8 cellular contexts compared by ENCODE assay signal in genomic region chr5:180649297-180650039, GRCh38. TPM values are rescaled to one million over a fixed set of nuclear protein-coding genes. Genes with fewer than 3 reads are reported as not detected.
DNase-seq lines count a peak whose midpoint lies in the region; ATAC-seq, FAIRE-seq and TF ChIP-seq lines count a peak whose summit lies in the region.

TSS of gene FLT4 (minus strand) at chr5:180649600. CDS start at chr5:180649545, 55 bp downstream.

- DNase-seq in HepG2 (ENCODE audit: low spot score) (no peak), dermis blood vessel endothelial cell (peak; percentile 31), mucosa of gallbladder (ENCODE audit: low spot score) (no peak), AML-193 (lab: John Stamatoyannopoulos, UW) (no peak), NCI-H2107 treated with DMSO at 0.1 percent for 48 hours (lab: John Stamatoyannopoulos, UW; ENCODE audit: unreplicated experiment) (no peak)
- DNase-seq in stimulated activated CD4-positive, alpha-beta T cell treated with anti-CD3 and anti-CD28 coated beads, Interleukin-12 subunit alpha, Interleukin-12 subunit beta, amount 100 ng/mL, for 4 hours, result no peak
- no peak for DNase-seq in stimulated activated CD4-positive, alpha-beta T cell treated with anti-CD3 and anti-CD28 coated beads, Interleukin-4, amount 100 ng/mL, for 24 hours

- POLR2A ChIA-PET in HepG2 (lab: Yijun Ruan, JAX), result no interaction called here

- H2AFZ ChIP-seq in HepG2 (ENCODE audit: low read length), result no peak within 1 kb of the TSS

- peak within 1 kb of the TSS in 2 of 3 donors; percentile 26 to 48 for H3K4me3 ChIP-seq in liver (ENCODE audit: low read depth in 1 of 3, low read length in 3 of 3)
- H3K4me3 ChIP-seq in HepG2 (replicated peaks in 1 of 3; ENCODE audit: insufficient read depth in 1 of 3, low read depth in 2 of 3, low read length in 3 of 3), result no peak within 1 kb of the TSS

- CTCF ChIA-PET in HepG2 (lab: Yijun Ruan, JAX; ENCODE audit: low intra/inter-chr PET ratio, low total read pairs), result no interaction called here

- H3K4me2 ChIP-seq in HepG2 (ENCODE audit: low read depth, low read length), result no peak within 1 kb of the TSS

- H3K9me3 ChIP-seq in liver (ENCODE audit: control insufficient read depth in 4 of 4, low read length in 3 of 4) (no peaks in the 10 kb centered on the region), HepG2 (ENCODE audit: low read length) (no peaks in the 10 kb centered on the region)

- no peak for ATAC-seq in HepG2

- no peak for FAIRE-seq in HepG2 (lab: Jason Lieb, UNC)

- in situ Hi-C loops in HepG2 (cut with HindIII; ENCODE audit: extremely low pct_ligation_motif_present, low pct_unique_long_range_greater_than_20kb), result no loop called here

- TF ChIP-seq CTCF in liver (IDR thresholded peaks at IDR 0.05; ENCODE audit: low read depth, low read length, missing input control) (no peak), HepG2 (CRISPR knock-in tag; IDR thresholded peaks at IDR 0.05) (no peak)

- H3K4me1 ChIP-seq in liver (ENCODE audit: control insufficient read depth in 4 of 4, insufficient read depth in 4 of 4, low read length in 3 of 4) (peaks cover 2 to 15% (median 8%) of the 10 kb centered on the region in 4 donors), HepG2 (ENCODE audit: insufficient read depth, low read length) (no peaks in the 10 kb centered on the region)

- peak within 1 kb of the TSS; percentile 12 to 31 for H3K27ac ChIP-seq in liver (ENCODE audit: low read depth in 1 of 2, low read length in 2 of 2)
- no peak within 1 kb of the TSS for H3K27ac ChIP-seq in HepG2 (ENCODE audit: extremely low read length, insufficient read depth, low read length)

- no peaks in the 10 kb centered on the region for H3K79me2 ChIP-seq in HepG2 (ENCODE audit: insufficient read depth, low read length)

- WGBS in liver, result 3% methylated on average over 89 of the region's 89 CpGs
- 52% methylated on average over 14 of the region's 89 CpGs for WGBS in HepG2 (ENCODE audit: low lambda C conversion rate)

- TF ChIP-seq RAD21 in liver (IDR thresholded peaks at IDR 0.05) (no peak), HepG2 (CRISPR knock-in tag; IDR thresholded peaks at IDR 0.05) (no peak)

- H3K9ac ChIP-seq in liver (ENCODE audit: low read depth in 1 of 2, low read length in 2 of 2) (no peak within 1 kb of the TSS), HepG2 (ENCODE audit: insufficient read depth, low read depth, low read length) (no peak within 1 kb of the TSS)

- intact Hi-C loops in HepG2 (cut with micrococcal nuclease; ENCODE audit: unreplicated experiment), result no loop called here

- peaks cover 0 to 3% (median 2%) of the 10 kb centered on the region in 4 donors for H3K27me3 ChIP-seq in liver (ENCODE audit: control insufficient read depth in 4 of 4, insufficient read depth in 4 of 4, low read length in 3 of 4)
- peaks cover 10 to 69% of the 10 kb centered on the region in 2 experiments for H3K27me3 ChIP-seq in HepG2 (ENCODE audit: control insufficient read depth in 1 of 2, insufficient read depth in 2 of 2, low read length in 2 of 2)

- H3K36me3 ChIP-seq in liver (ENCODE audit: control insufficient read depth in 4 of 4, insufficient read depth in 3 of 4, low read depth in 1 of 4, low read length in 3 of 4), result no peaks in the 10 kb centered on the region
- H3K36me3 ChIP-seq in HepG2 (replicated peaks in 1 of 2; ENCODE audit: control insufficient read depth in 1 of 2, insufficient read depth in 2 of 2, low read length in 2 of 2), result no peaks in the 10 kb centered on the region

- BruUV-seq in HepG2 (replicated peaks; lab: Mats Ljungman, UMichigan), result no TSS peak

- TF ChIP-seq EP300 in HepG2 (IDR thresholded peaks at IDR 0.05; ENCODE audit: low read depth in 2 of 2, low read length in 2 of 2) (no peak), HepG2 (CRISPR knock-in tag; IDR thresholded peaks at IDR 0.05; ENCODE audit: borderline replicate concordance) (no peak)

- TF ChIP-seq POLR2A in HepG2 (IDR thresholded peaks at IDR 0.05; ENCODE audit: insufficient read depth in 1 of 2, low read depth in 2 of 2, low read length in 2 of 2), result no peak

- H4K20me1 ChIP-seq in HepG2 (ENCODE audit: insufficient read depth, low read length), result peaks cover 4% of the 10 kb centered on the region; the same call in 1 of the 2 replicates

TF ChIP-seq in liver, 16 proteins besides CTCF, POLR2A, EP300 and RAD21 (continues in another document):
- TF ChIP-seq NR2F2 (IDR thresholded peaks at IDR 0.05), result no peak
- no peak for TF ChIP-seq HNF4G (IDR thresholded peaks at IDR 0.05)
- no peak for TF ChIP-seq JUND (IDR thresholded peaks at IDR 0.05)
- TF ChIP-seq YY1 (IDR thresholded peaks at IDR 0.05), result no peak

TF ChIP-seq in HepG2, 621 proteins besides CTCF, POLR2A, EP300 and RAD21 (continues in another document):
- no peak for TF ChIP-seq DMAP1 (CRISPR knock-in tag; IDR thresholded peaks at IDR 0.05)
- no peak for TF ChIP-seq IRF2 (CRISPR knock-in tag; IDR thresholded peaks at IDR 0.05)
- no peak for TF ChIP-seq ATF6 (CRISPR knock-in tag; conservative IDR thresholded peaks at IDR 0.05)
- no peak for TF ChIP-seq SKIL (CRISPR knock-in tag; IDR thresholded peaks at IDR 0.05; ENCODE audit: borderline replicate concordance)
- TF ChIP-seq DR1 (CRISPR knock-in tag; IDR thresholded peaks at IDR 0.05), result no peak
- no peak for TF ChIP-seq ZNF292 (CRISPR knock-in tag; IDR thresholded peaks at IDR 0.05; ENCODE audit: borderline replicate concordance, low read depth)
- no peak for TF ChIP-seq CERS6 (CRISPR knock-in tag; IDR thresholded peaks at IDR 0.05)
- no peak for TF ChIP-seq ZFP82 (CRISPR knock-in tag; IDR thresholded peaks at IDR 0.05; ENCODE audit: borderline replicate concordance)

RNA-seq across cellular contexts. Expression of gene FLT4, which starts in this region (rescaled TPM):
- total RNA-seq in liver (10 to 100 TPM in 1 of 2 donors, 1 to 10 TPM in 1; 8.7 to 19.9 TPM), HepG2 (2016; rRNA removed; fragmentation: Illumina TruSeq; extraction: Trizol) (not detected in 2 replicates), dermis blood vessel endothelial cell (341 and 471 TPM in 2 replicates), mucosa of gallbladder (11.1 TPM)
- polyA plus RNA-seq in liver (1 to 10 TPM; 2.0 to 6.5 TPM), HepG2 (2011; rRNA removed) (not detected in 2 replicates)
- not detected in 2 replicates for total RNA-seq in HepG2 (2016; cell fraction: cytosol; rRNA removed; fragmentation: Illumina TruSeq; extraction: Trizol; ENCODE audit: low read depth)
- total RNA-seq in HepG2 (2016; cell fraction: insoluble cytoplasmic fraction; rRNA removed; fragmentation: Illumina TruSeq; extraction: Trizol), result not detected in 2 replicates
- total RNA-seq in HepG2 (2016; cell fraction: membrane; rRNA removed; fragmentation: Illumina TruSeq; extraction: Trizol), result not detected in 2 replicates
- not detected in 2 replicates for total RNA-seq in HepG2 (2016; cell fraction: nucleus; rRNA removed; fragmentation: Illumina TruSeq; extraction: Trizol)
- polyA plus RNA-seq in HepG2 (2011; cell fraction: cytosol; rRNA removed), result 0.01 and 0.04 TPM in 2 replicates
- polyA plus RNA-seq in HepG2 (2011; cell fraction: nucleus; rRNA removed), result 0.10 and 0.19 TPM in 2 replicates
- not detected in 2 replicates for polyA plus RNA-seq in HepG2 (2012)
- not detected in 2 replicates for polyA plus RNA-seq in HepG2 (2016; cell fraction: cytosol; fragmentation: Illumina TruSeq; extraction: Trizol; ENCODE audit: low read depth)
- polyA plus RNA-seq in HepG2 (2016; cell fraction: insoluble cytoplasmic fraction; fragmentation: Illumina TruSeq; extraction: Trizol; ENCODE audit: low read depth), result not detected in 2 replicates
- polyA plus RNA-seq in HepG2 (2016; cell fraction: membrane; fragmentation: Illumina TruSeq; extraction: Trizol; ENCODE audit: low read depth), result not detected in 2 replicates
- polyA plus RNA-seq in HepG2 (2016; cell fraction: nucleus; fragmentation: Illumina TruSeq; extraction: Trizol; ENCODE audit: insufficient read depth, low read depth), result not detected in 2 replicates
- polyA minus RNA-seq in HepG2 (2011; rRNA and poly(A)+ RNA removed; ENCODE audit: low replicate concordance), result not detected in 2 replicates
- not detected in 2 replicates for polyA minus RNA-seq in HepG2 (2011; cell fraction: cytosol; rRNA and poly(A)+ RNA removed)
- not detected in 2 replicates for polyA minus RNA-seq in HepG2 (2011; cell fraction: nucleus; rRNA and poly(A)+ RNA removed)

Comparison
In these comparisons a context has a peak if more than half of its experiments do, and no peak if none do; other contexts are left out.
1. RNA of gene FLT4 (total RNA-seq): 341 to 471 TPM in dermis blood vessel endothelial cell; 8.7 to 19.9 TPM in liver, 11.1 TPM in mucosa of gallbladder (single experiment) and not detected in HepG2; every median in the first group is over 10 times any median in the second.
2. H3K4me3 ChIP-seq: peak in liver (2 of 3); none in HepG2 (0 of 3).